In the genomic region with DNA sequence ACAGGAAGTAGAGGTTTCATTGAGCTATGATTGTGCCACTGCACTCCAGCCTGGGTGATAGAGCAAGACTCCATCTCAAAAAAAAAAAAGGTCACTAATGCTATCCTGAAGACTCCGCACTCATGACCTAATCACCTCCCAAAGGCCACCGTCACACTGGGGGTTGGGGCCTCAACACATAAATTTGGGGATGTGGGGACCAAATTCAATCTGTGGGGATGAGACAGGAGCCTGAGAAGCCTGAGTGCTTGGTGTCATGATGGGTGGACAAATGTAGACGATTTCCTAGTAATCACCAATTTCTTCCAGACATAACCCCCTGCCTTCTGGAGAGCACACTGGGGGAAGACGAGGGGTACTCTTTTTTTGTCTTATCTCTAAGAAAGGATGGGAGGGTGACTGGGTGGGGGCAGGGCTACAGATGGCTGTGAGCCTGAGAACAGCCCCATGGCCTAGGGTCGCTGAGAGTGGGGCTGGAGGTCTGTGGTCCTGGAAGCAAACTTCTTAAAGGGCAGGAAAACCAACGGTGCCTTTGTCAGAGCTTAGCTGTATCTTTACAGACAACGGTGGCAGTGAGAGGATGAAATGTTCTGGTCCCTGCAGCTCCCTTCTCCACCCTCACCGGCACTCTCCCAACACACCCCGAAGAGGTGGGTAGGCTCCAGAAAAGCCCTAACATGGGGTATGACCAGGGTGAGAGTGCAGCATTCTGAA, we compare ENCODE assay signal across 17 cellular contexts.
"Had no signal": no experiment of that assay in that cellular context is flagged by ENCODE, and none has a peak within 500 bp of the region (broad histone marks: within the 10 kb centered on the region; RNA-seq: fewer than 3 reads in every experiment).

No MANE protein-coding gene starts in this region.

- H3K27ac ChIP-seq: brain microvascular endothelial cell, esophagus squamous epithelium, SJCRH30 had no signal

- H3K27me3 ChIP-seq: dorsolateral prefrontal cortex, SJCRH30 had no signal

- ATAC-seq: right cardiac atrium; stimulated activated naive B cell treated with anti-CD40 and anti-IgM and Interleukin-4, amounts not matched to agents 10 μg/mL and 1 μg/mL and 100 μg/mL, for 72 hours had no signal

- H3K27ac Mint-ChIP-seq: activated naive CD8-positive, alpha-beta T cell; stimulated activated naive B cell treated with anti-CD40 and anti-IgM and Interleukin-4, amounts not matched to agents 10 μg/mL and 1 μg/mL and 100 μg/mL, for 72 hours; T-helper 2 cell treated with Interferon-gamma antibody and Interleukin-4, amounts not matched to agents 5 μg/mL and 100 μg/mL, for 36 hours had no signal

- H3K9me3 Mint-ChIP-seq: neural crest cell; stimulated activated naive B cell treated with anti-CD40 and anti-IgM and Interleukin-4, amounts not matched to agents 10 μg/mL and 1 μg/mL and 100 μg/mL, for 72 hours had no signal

- H3K4me2 ChIP-seq: smooth muscle cell had no signal

- DNase-seq: activated CD4-positive, CD25-positive, alpha-beta regulatory T cell treated with anti-CD3 and anti-CD28 coated beads, Interleukin-2, amount 50 U/mL, for 72 hours; amygdala; brain microvascular endothelial cell; cerebellar nuclear complex; esophagus squamous epithelium; foreskin fibroblast; mesenchymal stem cell; right cardiac atrium; SJCRH30; stimulated activated naive B cell treated with anti-CD40 and anti-IgM and Interleukin-4, amounts not matched to agents 10 μg/mL and 1 μg/mL and 100 μg/mL, for 72 hours; SW 1271; trophoblast cell had no signal

- H3K27me3 Mint-ChIP-seq: activated naive CD8-positive, alpha-beta T cell had no signal

- H3K36me3 ChIP-seq: brain microvascular endothelial cell, esophagus squamous epithelium, SJCRH30 had no signal

- H3K4me3 Mint-ChIP-seq: activated naive CD8-positive, alpha-beta T cell; neural crest cell; stimulated activated naive B cell treated with anti-CD40 and anti-IgM and Interleukin-4, amounts not matched to agents 10 μg/mL and 1 μg/mL and 100 μg/mL, for 72 hours; T-helper 2 cell treated with Interferon-gamma antibody and Interleukin-4, amounts not matched to agents 5 μg/mL and 100 μg/mL, for 36 hours had no signal

- H3K4me3 ChIP-seq: dorsolateral prefrontal cortex, esophagus squamous epithelium, SJCRH30, smooth muscle cell had no signal

- H3K36me3 Mint-ChIP-seq: activated naive CD8-positive, alpha-beta T cell; stimulated activated naive B cell treated with anti-CD40 and anti-IgM and Interleukin-4, amounts not matched to agents 10 μg/mL and 1 μg/mL and 100 μg/mL, for 72 hours had no signal
